Comparison of ENCODE assay signal across 9 cellular contexts in the genomic region with DNA sequence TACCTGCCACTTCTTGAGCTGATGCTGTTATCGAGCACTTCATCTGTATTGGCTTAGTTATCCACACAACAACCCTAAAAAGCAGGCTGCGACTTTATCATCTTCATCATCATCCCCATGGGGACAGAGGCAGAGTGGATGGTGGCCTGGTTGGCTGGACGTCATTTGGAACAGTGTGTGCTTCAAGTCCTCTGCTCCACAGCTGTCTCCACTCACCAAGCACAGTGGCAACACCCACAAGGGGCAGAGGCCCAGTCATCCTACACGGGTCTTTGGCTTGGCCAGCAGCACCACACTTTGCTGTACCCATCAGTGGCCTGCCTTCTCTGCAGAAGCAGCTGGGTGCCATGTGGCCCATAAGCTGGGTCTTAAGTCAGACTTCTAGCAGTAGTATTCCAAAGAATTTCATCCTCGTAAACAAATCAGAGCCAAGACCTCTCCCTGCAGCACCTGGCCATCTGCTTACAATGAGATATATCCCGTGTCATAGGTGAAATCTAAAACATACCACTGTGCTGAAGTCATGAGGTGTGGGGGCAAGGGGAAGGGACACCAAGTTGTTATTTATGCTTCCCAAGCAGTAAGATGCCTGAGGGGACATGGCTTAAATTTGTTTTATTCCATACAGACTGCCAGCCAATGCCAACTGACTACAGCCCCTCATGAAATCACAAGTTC. TPM values are rescaled to one million over a fixed set of nuclear protein-coding genes. Genes with fewer than 3 reads are reported as not detected.
DNase-seq lines count a peak whose midpoint lies in the region; ATAC-seq and TF ChIP-seq lines count a peak whose summit lies in the region.
"Had no signal": no experiment of that assay in that cellular context is flagged by ENCODE, and none has a peak within 500 bp of the region (broad histone marks: within the 10 kb centered on the region; RNA-seq: fewer than 3 reads in every experiment).

No MANE protein-coding gene starts in this region.

- DNase-seq in CD14-positive monocyte (ENCODE audit: low spot score) (no peak), RWPE1 (ENCODE audit: low spot score) (no peak), progenitor cell of endocrine pancreas (ENCODE audit: low spot score, unreplicated experiment) (no peak), Karpas-422 (no peak), NCI-H2029 (lab: John Stamatoyannopoulos, UW) (no peak), NCI-H2081 treated with DMSO at 0.1 percent for 48 hours (lab: John Stamatoyannopoulos, UW) (no peak)
- no peak for DNase-seq in stimulated activated CD4-positive, alpha-beta T cell treated with anti-CD3 and anti-CD28 coated beads, Interleukin-4, amount 100 ng/mL, for 24 hours
- DNase-seq: T-helper 9 cell had no signal

- no peak overlapping the region for H3K9ac ChIP-seq in Karpas-422 (ENCODE audit: low read length)

- no peak for TF ChIP-seq EP300 in gastroesophageal sphincter (IDR thresholded peaks at IDR 0.05)

- no peak overlapping the region for H3K4me3 Mint-ChIP-seq in CD14-positive monocyte
- no peak overlapping the region for H3K4me3 Mint-ChIP-seq in progenitor cell of endocrine pancreas (ENCODE audit: low read depth)

- H3K27me3 ChIP-seq in gastroesophageal sphincter (no peaks in the 10 kb centered on the region), Karpas-422 (ENCODE audit: low read length) (no peaks in the 10 kb centered on the region)

- H3K27me3 Mint-ChIP-seq in CD14-positive monocyte (ENCODE audit: low read depth in 3 of 3) (peaks cover 0 to 3% (median 2%) of the 10 kb centered on the region in 3 donors), progenitor cell of endocrine pancreas (no peaks in the 10 kb centered on the region)

- CTCF ChIA-PET in RWPE1 (lab: Yijun Ruan, JAX): no interaction called here

- H3K4me1 ChIP-seq in gastroesophageal sphincter (peaks cover 38 to 100% (median 87%) of the 10 kb centered on the region in 3 donors), Karpas-422 (ENCODE audit: low read length) (peaks cover 51% of the 10 kb centered on the region)

- no peak overlapping the region for H3K4me2 ChIP-seq in Karpas-422 (ENCODE audit: low read depth, low read length, poor library complexity, severe bottlenecking)

- TF ChIP-seq POLR2A in gastroesophageal sphincter (IDR thresholded peaks at IDR 0.05): no peak

- H3K27ac ChIP-seq in RWPE1 (peak overlapping the region; percentile 93), gastroesophageal sphincter (peak overlapping the region; percentile 25 to 83 (median 78)), Karpas-422 (ENCODE audit: low read length) (no peak overlapping the region)

- H3K27ac Mint-ChIP-seq in CD14-positive monocyte: peak overlapping the region in 6 of 7 donors; percentile 7 to 84 (median 72)
- peak overlapping the region; percentile 86 for H3K27ac Mint-ChIP-seq in progenitor cell of endocrine pancreas

- no peak overlapping the region for H3K4me3 ChIP-seq in gastroesophageal sphincter
- no peak overlapping the region for H3K4me3 ChIP-seq in Karpas-422 (ENCODE audit: low read length)

- no peaks in the 10 kb centered on the region for H3K9me3 ChIP-seq in gastroesophageal sphincter
- no peaks in the 10 kb centered on the region for H3K9me3 ChIP-seq in Karpas-422 (ENCODE audit: low read length)

- ATAC-seq in gastroesophageal sphincter: peak; percentile 29

- no peaks in the 10 kb centered on the region for H3K9me2 ChIP-seq in Karpas-422 (replicated peaks; ENCODE audit: insufficient read depth, low read length)

- H3K79me2 ChIP-seq in Karpas-422 (ENCODE audit: low read length): peaks cover 100% of the 10 kb centered on the region

- H3K36me3 Mint-ChIP-seq in CD14-positive monocyte: peaks cover 0 to 8% of the 10 kb centered on the region in 2 donors
- H3K36me3 Mint-ChIP-seq in progenitor cell of endocrine pancreas (ENCODE audit: insufficient read depth): no peaks in the 10 kb centered on the region

- H2AFZ ChIP-seq in Karpas-422 (ENCODE audit: low read length): no peak overlapping the region

- POLR2A ChIA-PET in RWPE1 (lab: Yijun Ruan, JAX; ENCODE audit: low non-redundant PET): no interaction called here

- H3K9me3 Mint-ChIP-seq in CD14-positive monocyte: no peaks in the 10 kb centered on the region
- no peaks in the 10 kb centered on the region for H3K9me3 Mint-ChIP-seq in progenitor cell of endocrine pancreas (ENCODE audit: low read depth)

- H3K36me3 ChIP-seq in gastroesophageal sphincter: no peaks in the 10 kb centered on the region
- no peaks in the 10 kb centered on the region for H3K36me3 ChIP-seq in Karpas-422 (ENCODE audit: insufficient read depth, low read length)

- WGBS in gastroesophageal sphincter (ENCODE audit: low coverage in 1 of 2), 2 donors: 34 to 86% methylated on average over 1 to 3 of the region's 6 CpGs

- peaks cover 84% of the 10 kb centered on the region for H4K20me1 ChIP-seq in Karpas-422 (ENCODE audit: insufficient read depth, low read depth, low read length)

- peaks cover 84% of the 10 kb centered on the region for H3K4me1 Mint-ChIP-seq in CD14-positive monocyte
- peaks cover 62% of the 10 kb centered on the region for H3K4me1 Mint-ChIP-seq in progenitor cell of endocrine pancreas (ENCODE audit: low read depth)

- intact Hi-C loops in CD14-positive monocyte (cut with micrococcal nuclease): loop anchor here in 1 of 2 donors (10.0 kb wide), 1 partner anchor 55 kb away; the partner anchor contains the start of gene BRD4

- TF ChIP-seq CTCF in CD14-positive monocyte (IDR thresholded peaks at IDR 0.05): no peak
- no peak for TF ChIP-seq CTCF in RWPE1 (conservative IDR thresholded peaks at IDR 0.05; ENCODE audit: low read depth)
- no peak for TF ChIP-seq CTCF in gastroesophageal sphincter (IDR thresholded peaks at IDR 0.05)
- TF ChIP-seq CTCF in progenitor cell of endocrine pancreas (IDR thresholded peaks at IDR 0.05; ENCODE audit: unreplicated experiment): no peak

RNA-seq across cellular contexts. Expression of gene EPHX3, which starts 47.9 kb away (rescaled TPM):
- 1 to 10 TPM in 1 of 2 donors, under 1 TPM in 1; 0.23 to 1.5 TPM for polyA plus RNA-seq in CD14-positive monocyte
- 1 to 10 TPM in 1 of 4 donors, under 1 TPM in 1, not detected in 2; 0.78 to 1.6 TPM for total RNA-seq in gastroesophageal sphincter
- total RNA-seq in progenitor cell of endocrine pancreas: 7.1 and 7.8 TPM in 2 replicates
- 0.11 and 1.6 TPM in 2 replicates for total RNA-seq in Karpas-422 (2014; rRNA removed; shearing (Covaris generic); ENCODE audit: low replicate concordance)

RNA-seq across cellular contexts. Expression of gene BRD4, which starts 52.2 kb away (rescaled TPM):
- polyA plus RNA-seq in CD14-positive monocyte: 1 to 10 TPM; 3.7 to 4.2 TPM
- total RNA-seq in gastroesophageal sphincter (10 to 100 TPM; 29.6 to 49.3 (median 34.4) TPM), progenitor cell of endocrine pancreas (144 and 148 TPM in 2 replicates)
- 41.4 and 58.6 TPM in 2 replicates for total RNA-seq in Karpas-422 (2014; rRNA removed; shearing (Covaris generic); ENCODE audit: low replicate concordance)
